9 cellular contexts compared by ENCODE assay signal in the genomic region with DNA sequence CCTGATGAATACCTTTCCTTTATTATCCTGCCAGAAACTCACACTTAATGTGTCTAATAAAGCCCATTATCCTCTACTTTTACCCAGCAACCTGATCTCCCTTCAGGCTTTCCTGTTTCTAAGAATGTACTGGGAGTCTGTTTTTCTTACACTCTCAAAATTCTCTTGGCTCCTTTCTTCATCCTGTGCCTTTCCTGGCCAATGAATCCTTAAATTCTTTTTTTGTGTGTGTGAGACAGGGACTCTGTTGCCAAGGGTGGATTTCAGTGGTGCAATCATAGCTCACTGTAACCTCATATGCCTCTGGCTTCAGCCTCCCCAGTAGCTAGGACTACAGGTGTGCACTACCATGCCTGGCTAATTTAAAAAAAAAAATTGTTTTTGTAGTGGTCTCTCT.
DNase-seq lines count a peak whose midpoint lies in the region; ATAC-seq, FAIRE-seq and TF ChIP-seq lines count a peak whose summit lies in the region.
"Had no signal": no experiment of that assay in that cellular context is flagged by ENCODE, and none has a peak within 500 bp of the region (broad histone marks: within the 10 kb centered on the region; RNA-seq: fewer than 3 reads in every experiment).

No MANE protein-coding gene starts in this region.

- intact Hi-C loops in body of pancreas (cut with DNase I) (no loop called here), right cardiac atrium (cut with DNase I) (no loop called here), stomach (cut with DNase I; ENCODE audit: low total_unique reads) (no loop called here)

- FAIRE-seq in HTR-8/SVneo (lab: Jason Lieb, UNC) = no peak

- no peaks in the 10 kb centered on the region for H3K36me3 ChIP-seq in body of pancreas (replicated peaks in 1 of 2; ENCODE audit: insufficient read depth in 1 of 2, low read depth in 2 of 2)
- H3K36me3 ChIP-seq in stomach = no peaks in the 10 kb centered on the region

- TF ChIP-seq EP300 in stomach (IDR thresholded peaks at IDR 0.05) = no peak

- TF ChIP-seq POLR2A in body of pancreas (IDR thresholded peaks at IDR 0.05) (no peak), stomach (IDR thresholded peaks at IDR 0.05) (no peak)

- H3K9me3 ChIP-seq in body of pancreas = peaks cover 0 to 6% (median 0%) of the 10 kb centered on the region in 3 donors
- H3K9me3 ChIP-seq in right cardiac atrium (ENCODE audit: control insufficient read depth, low read length) = peaks cover 2% of the 10 kb centered on the region
- H3K9me3 ChIP-seq in stomach = peaks cover 0 to 20% (median 3%) of the 10 kb centered on the region in 4 donors

- H3K4me3 ChIP-seq in body of pancreas (no peak overlapping the region), right cardiac atrium (ENCODE audit: low read length) (no peak overlapping the region), stomach (no peak overlapping the region)

- TF ChIP-seq CTCF in body of pancreas (IDR thresholded peaks at IDR 0.05) = no peak
- no peak for TF ChIP-seq CTCF in stomach (IDR thresholded peaks at IDR 0.05)

- no peaks in the 10 kb centered on the region for H3K27me3 ChIP-seq in body of pancreas
- H3K27me3 ChIP-seq in right cardiac atrium (ENCODE audit: control insufficient read depth, insufficient read depth) = no peaks in the 10 kb centered on the region
- H3K27me3 ChIP-seq in stomach = no peaks in the 10 kb centered on the region

- H3K27ac ChIP-seq in body of pancreas (peak overlapping the region; percentile 74 to 87 (median 80)), right cardiac atrium (ENCODE audit: low read length) (peak overlapping the region; percentile 8), stomach (peak overlapping the region in 4 of 5 donors; percentile 56 to 84 (median 80))

- no peak for ATAC-seq in body of pancreas
- ATAC-seq in right cardiac atrium = peak; percentile 80 to 87
- no peak for ATAC-seq in GM21515 (IDR thresholded peaks at IDR 0.05; ENCODE audit: unreplicated experiment)

- DNase-seq in HTR-8/SVneo (ENCODE audit: insufficient read length, low spot score) (peak; percentile 1), body of pancreas (no peak), right cardiac atrium (no peak), stomach (no peak), NCI-H748 (lab: John Stamatoyannopoulos, UW; ENCODE audit: unreplicated experiment) (no peak)
- no peak for DNase-seq in activated effector memory CD4-positive, alpha-beta T cell treated with Interleukin-2 at 50 U/mL for 16 hours
- DNase-seq in stimulated activated CD8-positive, alpha-beta memory T cell treated with anti-CD3 and anti-CD28 coated beads, Interleukin-4, amount 100 ng/mL, for 48 hours = no peak
- DNase-seq: T-helper 9 cell had no signal

- H3K4me1 ChIP-seq in body of pancreas (peaks cover 26% of the 10 kb centered on the region), right cardiac atrium (ENCODE audit: control insufficient read depth, insufficient read depth, low read length) (peaks cover 2% of the 10 kb centered on the region), stomach (peaks cover 8 to 31% (median 19%) of the 10 kb centered on the region in 4 donors)

Comparison
In these comparisons a context has a peak if more than half of its experiments do, and no peak if none do; other contexts are left out.
1. ATAC-seq: peak in right cardiac atrium (2 of 2); none in body of pancreas (single experiment) and GM21515 (single experiment).
2. H3K27ac ChIP-seq: peak in every context shown above with its lines; median percentile 80 in body of pancreas; 80 in stomach; 8 in right cardiac atrium.